In genomic region chr1:155273134-155273982, GRCh38 we compare ENCODE assay signal across 8 cellular contexts. TPM values are rescaled to one million over a fixed set of nuclear protein-coding genes. Genes with fewer than 3 reads are reported as not detected.
DNase-seq lines count a peak whose midpoint lies in the region; ATAC-seq and TF ChIP-seq lines count a peak whose summit lies in the region.

TSS of gene CLK2 (minus strand) at chr1:155273504. CDS start at chr1:155270977, 2,527 bp downstream.

- DNase-seq in DMS153 treated with DMSO at 0.1 percent for 48 hours (lab: John Stamatoyannopoulos, UW; ENCODE audit: unreplicated experiment) (peak; percentile 99), Panc1 (ENCODE audit: low read depth, low spot score) (no peak), erythroblast (lab: John Stamatoyannopoulos, UW) (peak; percentile 97)
- DNase-seq in activated T-cell treated with anti-CD3 and anti-CD28 coated beads, Interleukin-2, amount 50 U/mL, for 24 hours: peak; percentile 97
- DNase-seq in stimulated activated CD8-positive, alpha-beta memory T cell treated with anti-CD3 and anti-CD28 coated beads, Interleukin-7, amount 100 ng/mL, for 1 hour (ENCODE audit: low read depth in 2 of 2): peak; percentile 88 to 90

- H3K9me3 ChIP-seq in Panc1 (ENCODE audit: control insufficient read depth, insufficient read depth, low read depth, low read length) (no peaks in the 10 kb centered on the region), mucosa of stomach (ENCODE audit: control insufficient read depth, low read length) (no peaks in the 10 kb centered on the region)

- POLR2A ChIA-PET in Panc1 (lab: Charles Lee): interaction anchor here (0.6 to 1.1 kb wide), 3 partner anchors 27 to 1045 kb away, joined by 4 to 11 read pairs (median 5); partner anchors contain the start of gene RUSC1

- peaks cover 22% of the 10 kb centered on the region; the same call in 1 of the 2 replicates for H3K36me3 ChIP-seq in KMS-11 (ENCODE audit: insufficient read depth)
- H3K36me3 ChIP-seq in Panc1 (ENCODE audit: control insufficient read depth, insufficient read depth, low read length): peaks cover 10% of the 10 kb centered on the region
- peaks cover 15% of the 10 kb centered on the region for H3K36me3 ChIP-seq in mucosa of stomach (ENCODE audit: control insufficient read depth, insufficient read depth, low read length)

- peaks cover 33% of the 10 kb centered on the region for H3K4me1 ChIP-seq in KMS-11 (ENCODE audit: low read depth, poor library complexity, severe bottlenecking)
- H3K4me1 ChIP-seq in Panc1 (ENCODE audit: control insufficient read depth, insufficient read depth, low read length): peaks cover 14% of the 10 kb centered on the region; the same call in 1 of the 2 replicates
- H3K4me1 ChIP-seq in mucosa of stomach (ENCODE audit: control insufficient read depth, insufficient read depth, low read length): peaks cover 18% of the 10 kb centered on the region

- peaks cover 44% of the 10 kb centered on the region for H3K36me3 Mint-ChIP-seq in activated T-cell treated with anti-CD3 and anti-CD28 coated beads, Interleukin-2, amount 50 U/mL, for 24 hours (ENCODE audit: low read depth)

- H3K4me2 ChIP-seq in KMS-11: peak within 1 kb of the TSS; percentile 74

- CTCF ChIA-PET in Panc1 (lab: Charles Lee): interaction anchor here (1.1 to 1.3 kb wide), 2 partner anchors 23 to 24 kb away, joined by 4 to 5 read pairs; no protein-coding TSS in a partner anchor

- no peaks in the 10 kb centered on the region for H3K9me3 Mint-ChIP-seq in activated T-cell treated with anti-CD3 and anti-CD28 coated beads, Interleukin-2, amount 50 U/mL, for 24 hours

- 0 out of 2 replicates have a peak, but pooled peaks have one; percentile 21 for TF ChIP-seq CTCF in KMS-11 (conservative IDR thresholded peaks at IDR 0.05; ENCODE audit: low read depth, low read length)
- TF ChIP-seq CTCF in Panc1 (IDR thresholded peaks at IDR 0.05): no peak

- BruUV-seq in Panc1 (replicated peaks; lab: Mats Ljungman, UMichigan): no TSS peak

- H4K20me1 ChIP-seq in KMS-11 (ENCODE audit: insufficient read depth): no peaks in the 10 kb centered on the region

- peak within 1 kb of the TSS; percentile 60 for H3K9ac ChIP-seq in KMS-11
- H3K9ac ChIP-seq in mucosa of stomach (ENCODE audit: low read length): peak within 1 kb of the TSS; percentile 88

- peak within 1 kb of the TSS; percentile 94 for H3K27ac Mint-ChIP-seq in activated T-cell treated with anti-CD3 and anti-CD28 coated beads, Interleukin-2, amount 50 U/mL, for 24 hours

- peaks cover 44% of the 10 kb centered on the region for H3K4me1 Mint-ChIP-seq in activated T-cell treated with anti-CD3 and anti-CD28 coated beads, Interleukin-2, amount 50 U/mL, for 24 hours (ENCODE audit: low read depth)

- in situ Hi-C loops in Panc1 (cut with HindIII; ENCODE audit: low pct_unique_long_range_greater_than_20kb, low sequenced_read_pairs): no loop called here

- H3K79me2 ChIP-seq in KMS-11 (ENCODE audit: insufficient read depth, low read depth): peaks cover 32% of the 10 kb centered on the region

- peak; percentile 79 for TF ChIP-seq POLR2A in erythroblast (IDR thresholded peaks at IDR 0.05; ENCODE audit: low read length)

- intact Hi-C loops in Panc1 (cut with micrococcal nuclease; ENCODE audit: unreplicated experiment): no loop called here

- peak within 1 kb of the TSS; percentile 57 for H2AFZ ChIP-seq in KMS-11 (ENCODE audit: low read depth)

- H3K4me3 ChIP-seq in KMS-11 (IDR thresholded peaks at IDR 0.05; ENCODE audit: insufficient read depth, low read depth, low read length) (peak within 1 kb of the TSS; percentile 98), Panc1 (ENCODE audit: low read depth in 2 of 2, low read length in 2 of 2) (peak within 1 kb of the TSS; percentile 65 to 67), mucosa of stomach (ENCODE audit: low read length) (peak within 1 kb of the TSS; percentile 86)

- no peaks in the 10 kb centered on the region for H3K27me3 Mint-ChIP-seq in activated T-cell treated with anti-CD3 and anti-CD28 coated beads, Interleukin-2, amount 50 U/mL, for 24 hours

- peak within 1 kb of the TSS; percentile 90 for H3K4me3 Mint-ChIP-seq in activated T-cell treated with anti-CD3 and anti-CD28 coated beads, Interleukin-2, amount 50 U/mL, for 24 hours

- ATAC-seq in GM21723 (IDR thresholded peaks at IDR 0.05; ENCODE audit: unreplicated experiment) (peak; percentile 77), Panc1 (peak; percentile 93)

- H3K27me3 ChIP-seq in KMS-11 (ENCODE audit: insufficient read depth, low read depth) (no peaks in the 10 kb centered on the region), Panc1 (ENCODE audit: control insufficient read depth, insufficient read depth, low read length) (no peaks in the 10 kb centered on the region), mucosa of stomach (ENCODE audit: control insufficient read depth, insufficient read depth, low read length) (no peaks in the 10 kb centered on the region)

- H3K27ac ChIP-seq in KMS-11: peak within 1 kb of the TSS; percentile 26
- H3K27ac ChIP-seq in Panc1 (ENCODE audit: low read length): peak within 1 kb of the TSS; percentile 90

RNA-seq across cellular contexts. Expression of gene CLK2, which starts in this region (rescaled TPM):
- total RNA-seq in Panc1 (2021; ENCODE audit: unreplicated experiment): 43.6 TPM
- 38.2 TPM for polyA plus RNA-seq in Panc1 (2012; ENCODE audit: insufficient read length)
